ENCODE assay signal across 8 cellular contexts in genomic region chr18:37385846-37386435, GRCh38.
A peak's percentile ranks its signal among the peaks of the same experiment; 100 is the strongest.
DNase-seq lines count a peak whose midpoint lies in the region; ATAC-seq and TF ChIP-seq lines count a peak whose summit lies in the region.

No MANE protein-coding gene starts in this region.

- 78 to 83% methylated on average over 5 of the region's 5 CpGs for WGBS in heart right ventricle, 2 donors

- no peaks in the 10 kb centered on the region for H3K36me3 ChIP-seq in heart right ventricle

- H3K27me3 Mint-ChIP-seq in nephron progenitor cell (ENCODE audit: low read depth, poor library complexity) = peaks cover 6% of the 10 kb centered on the region
- H3K27me3 Mint-ChIP-seq in activated naive CD4-positive, alpha-beta T cell treated with anti-CD3 and anti-CD28 coated beads for 36 hours (ENCODE audit: low read depth) = peaks cover 5% of the 10 kb centered on the region

- no peak overlapping the region for H3K27ac Mint-ChIP-seq in nephron progenitor cell
- no peak overlapping the region for H3K27ac Mint-ChIP-seq in activated naive CD4-positive, alpha-beta T cell treated with anti-CD3 and anti-CD28 coated beads for 36 hours

- H3K4me1 Mint-ChIP-seq in nephron progenitor cell = peaks cover 13% of the 10 kb centered on the region
- no peaks in the 10 kb centered on the region for H3K4me1 Mint-ChIP-seq in activated naive CD4-positive, alpha-beta T cell treated with anti-CD3 and anti-CD28 coated beads for 36 hours (ENCODE audit: low read depth)

- CTCF ChIA-PET in activated naive CD4-positive, alpha-beta T cell treated with anti-CD3 and anti-CD28 coated beads for 36 hours (lab: Charles Lee) = interaction anchor here (0.6 to 1.5 kb wide), 7 partner anchors 22 to 194 kb away, joined by 3 to 5 read pairs (median 3); no protein-coding TSS in a partner anchor

- no peak overlapping the region for H3K27ac ChIP-seq in heart right ventricle

- H3K27me3 ChIP-seq in heart right ventricle = peaks cover 0 to 32% (median 14%) of the 10 kb centered on the region in 7 donors

- no peak overlapping the region for H3K4me3 ChIP-seq in heart right ventricle

- intact Hi-C loops in heart right ventricle (cut with DNase I) (loop anchor here (1.0 to 10.0 kb wide), 8 partner anchors 89 to 153 kb away; no protein-coding TSS in a partner anchor), Right ventricle myocardium superior (cut with DNase I) (loop anchor here (1.0 to 10.0 kb wide), 2 partner anchors 59 to 152 kb away; no protein-coding TSS in a partner anchor)
- intact Hi-C loops in activated naive CD4-positive, alpha-beta T cell treated with anti-CD3 and anti-CD28 coated beads for 36 hours (cut with micrococcal nuclease) = loop anchor here (1.0 to 5.0 kb wide), 2 partner anchors 152 to 444 kb away; no protein-coding TSS in a partner anchor

- no peaks in the 10 kb centered on the region for H3K36me3 Mint-ChIP-seq in nephron progenitor cell (ENCODE audit: low read depth)
- no peaks in the 10 kb centered on the region for H3K36me3 Mint-ChIP-seq in activated naive CD4-positive, alpha-beta T cell treated with anti-CD3 and anti-CD28 coated beads for 36 hours (ENCODE audit: low read depth)

- DNase-seq in heart right ventricle = no peak
- no peak for DNase-seq in Right ventricle myocardium superior
- peak; percentile 58 for DNase-seq in NCI-H2227 (lab: John Stamatoyannopoulos, UW; ENCODE audit: unreplicated experiment)
- DNase-seq in cerebellum (ENCODE audit: low spot score) = peak; percentile 39
- DNase-seq in nephron progenitor cell = no peak
- no peak for DNase-seq in activated naive CD4-positive, alpha-beta T cell treated with anti-CD3 and anti-CD28 coated beads for 36 hours
- no peak for DNase-seq in stimulated activated CD8-positive, alpha-beta memory T cell treated with anti-CD3 and anti-CD28 coated beads, Interleukin-4, amount 100 ng/mL, for 48 hours

- ATAC-seq in heart right ventricle = no peak
- ATAC-seq in Right ventricle myocardium superior (ENCODE audit: poor library complexity) = no peak
- ATAC-seq in HG03095 (IDR thresholded peaks at IDR 0.05; ENCODE audit: unreplicated experiment) = no peak

- TF ChIP-seq CTCF in heart right ventricle (IDR thresholded peaks at IDR 0.05) (peak; percentile 66 to 89 (median 75)), nephron progenitor cell (IDR thresholded peaks at IDR 0.05) (peak; percentile 88)

- H3K9me3 Mint-ChIP-seq in nephron progenitor cell = peaks cover 17% of the 10 kb centered on the region
- no peaks in the 10 kb centered on the region for H3K9me3 Mint-ChIP-seq in activated naive CD4-positive, alpha-beta T cell treated with anti-CD3 and anti-CD28 coated beads for 36 hours

- H3K4me3 Mint-ChIP-seq in nephron progenitor cell = no peak overlapping the region
- no peak overlapping the region for H3K4me3 Mint-ChIP-seq in activated naive CD4-positive, alpha-beta T cell treated with anti-CD3 and anti-CD28 coated beads for 36 hours

- H3K9me3 ChIP-seq in heart right ventricle = peaks cover 0 to 20% (median 0%) of the 10 kb centered on the region in 11 donors

- H3K4me1 ChIP-seq in heart right ventricle = no peaks in the 10 kb centered on the region

Comparison
In these comparisons a context has a peak if more than half of its experiments do, and no peak if none do; other contexts are left out.
1. DNase-seq: peak in NCI-H2227 (single experiment) and cerebellum (single experiment); none in heart right ventricle (0 of 2), Right ventricle myocardium superior (single experiment), nephron progenitor cell (single experiment), activated naive CD4-positive, alpha-beta T cell treated with anti-CD3 and anti-CD28 coated beads for 36 hours (single experiment) and stimulated activated CD8-positive, alpha-beta memory T cell treated with anti-CD3 and anti-CD28 coated beads, Interleukin-4, amount 100 ng/mL, for 48 hours (single experiment).